ENCODE assay signal across 17 cellular contexts in the genomic region with DNA sequence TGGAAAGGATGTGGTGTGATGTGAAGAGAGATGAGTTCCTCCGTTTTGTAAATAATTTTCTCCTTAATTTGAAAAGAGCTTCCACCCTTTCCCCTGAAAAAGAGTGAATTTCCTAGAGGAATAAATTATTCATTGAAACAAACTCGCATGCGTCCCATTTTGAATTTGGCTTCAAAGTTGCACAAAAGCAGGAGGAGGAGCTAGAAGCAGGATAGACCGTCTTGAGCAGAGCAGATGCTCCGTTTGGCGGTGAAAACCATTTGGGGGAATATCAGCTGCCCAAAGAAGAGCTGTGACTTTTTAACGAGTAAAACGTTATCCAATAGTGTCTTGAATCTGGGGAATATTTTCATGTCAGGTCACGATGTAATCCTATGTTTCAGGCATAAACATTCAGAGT. TPM values are rescaled to one million over a fixed set of nuclear protein-coding genes. Genes with fewer than 3 reads are reported as not detected.
DNase-seq lines count a peak whose midpoint lies in the region; ATAC-seq, FAIRE-seq and TF ChIP-seq lines count a peak whose summit lies in the region.
"Had no signal": no experiment of that assay in that cellular context is flagged by ENCODE, and none has a peak within 500 bp of the region (broad histone marks: within the 10 kb centered on the region; RNA-seq: fewer than 3 reads in every experiment).

No MANE protein-coding gene starts in this region.

- no peaks in the 10 kb centered on the region for H3K79me1 ChIP-seq in mesenchymal stem cell (replicated peaks; ENCODE audit: low read length, poor library complexity, severe bottlenecking)

- H3K36me3 ChIP-seq in body of pancreas (replicated peaks in 1 of 2; ENCODE audit: insufficient read depth in 1 of 2, low read depth in 2 of 2) (no peaks in the 10 kb centered on the region), mesenchymal stem cell (ENCODE audit: control insufficient read depth in 1 of 2, insufficient read depth in 2 of 2, low read depth in 1 of 2, low read length in 2 of 2) (no peaks in the 10 kb centered on the region), colonic mucosa (no peaks in the 10 kb centered on the region)
- H3K36me3 ChIP-seq: HAP-1 had no signal

- H3K9me3 ChIP-seq in body of pancreas (no peaks in the 10 kb centered on the region), mesenchymal stem cell (ENCODE audit: control insufficient read depth, low read length) (no peaks in the 10 kb centered on the region), colonic mucosa (no peaks in the 10 kb centered on the region)
- H3K9me3 ChIP-seq: HAP-1 had no signal

- no peak for ATAC-seq in body of pancreas
- no peak for ATAC-seq in natural killer cell
- ATAC-seq in GM21717 (IDR thresholded peaks at IDR 0.05; ENCODE audit: unreplicated experiment), result no peak
- ATAC-seq in naive thymus-derived CD8-positive, alpha-beta T cell, result no peak
- ATAC-seq: GM12878 had no signal

- H3K27me3 ChIP-seq in body of pancreas, result no peaks in the 10 kb centered on the region
- no peaks in the 10 kb centered on the region for H3K27me3 ChIP-seq in mesenchymal stem cell (ENCODE audit: control insufficient read depth in 1 of 2, insufficient read depth in 1 of 2, low read length in 2 of 2)
- no peaks in the 10 kb centered on the region for H3K27me3 ChIP-seq in colonic mucosa

- no peak for TF ChIP-seq POLR2A in GM12892 (IDR thresholded peaks at IDR 0.05; ENCODE audit: low read depth, low read length)
- no peak for TF ChIP-seq POLR2A in body of pancreas (IDR thresholded peaks at IDR 0.05)

- H4K8ac ChIP-seq in mesenchymal stem cell (ENCODE audit: low read length), result no peak overlapping the region

- no peak overlapping the region for H4K91ac ChIP-seq in mesenchymal stem cell (ENCODE audit: low read length)

- H3K4me2 ChIP-seq in mesenchymal stem cell (ENCODE audit: low read length, poor library complexity, severe bottlenecking), result no peak overlapping the region
- H3K4me2 ChIP-seq: PC-9 had no signal

- no peak overlapping the region for H3K23ac ChIP-seq in mesenchymal stem cell (ENCODE audit: low read length in 2 of 2)

- no peak overlapping the region for H3K4ac ChIP-seq in mesenchymal stem cell (ENCODE audit: low read depth in 1 of 2, low read length in 2 of 2)

- peaks cover 34% of the 10 kb centered on the region for H3K4me1 ChIP-seq in body of pancreas
- H3K4me1 ChIP-seq in mesenchymal stem cell (ENCODE audit: control insufficient read depth, insufficient read depth, low read depth, low read length), result peaks cover 20% of the 10 kb centered on the region
- H3K4me1 ChIP-seq in colonic mucosa, result no peaks in the 10 kb centered on the region

- FAIRE-seq in GM12892 (lab: Jason Lieb, UNC), result peak; percentile 62
- FAIRE-seq: GM12878 had no signal

- H3K9me3 Mint-ChIP-seq in natural killer cell, result no peaks in the 10 kb centered on the region
- no peaks in the 10 kb centered on the region for H3K9me3 Mint-ChIP-seq in naive thymus-derived CD8-positive, alpha-beta T cell

- H3K18ac ChIP-seq in mesenchymal stem cell (ENCODE audit: low read depth in 1 of 2, low read length in 2 of 2), result no peak overlapping the region

- peak overlapping the region in 3 of 4 donors; percentile 60 to 86 (median 84) for H3K27ac ChIP-seq in body of pancreas
- H3K27ac ChIP-seq in mesenchymal stem cell (ENCODE audit: low read length, poor library complexity, severe bottlenecking), result no peak overlapping the region
- no peak overlapping the region for H3K27ac ChIP-seq in colonic mucosa
- H3K27ac ChIP-seq: PC-9 had no signal

- TF ChIP-seq CTCF in body of pancreas (IDR thresholded peaks at IDR 0.05) (no peak), natural killer cell (IDR thresholded peaks at IDR 0.05) (no peak), colonic mucosa (IDR thresholded peaks at IDR 0.05) (no peak)

- H2BK15ac ChIP-seq in mesenchymal stem cell (ENCODE audit: low read depth, poor library complexity, severe bottlenecking), result no peak overlapping the region

- POLR2A ChIA-PET in naive thymus-derived CD8-positive, alpha-beta T cell (lab: Charles Lee), result no interaction called here

- peak overlapping the region; percentile 71 for H2AK5ac ChIP-seq in mesenchymal stem cell (ENCODE audit: low read length, severe bottlenecking)

- intact Hi-C loops in body of pancreas (cut with DNase I) (no loop called here), natural killer cell (cut with micrococcal nuclease) (no loop called here), colonic mucosa (cut with DNase I) (no loop called here)

- 64 to 77% methylated on average over 9 of the region's 9 CpGs for WGBS in body of pancreas, 2 donors
- WGBS in mesenchymal stem cell, result 74% methylated on average over 8 of the region's 9 CpGs

- H2AFZ ChIP-seq in mesenchymal stem cell (ENCODE audit: low read depth, low read length), result no peak overlapping the region
- H2AFZ ChIP-seq: PC-9 had no signal

- no peak overlapping the region for H2BK5ac ChIP-seq in mesenchymal stem cell (ENCODE audit: low read depth, low read length, poor library complexity, severe bottlenecking)

- H3K9ac ChIP-seq in mesenchymal stem cell (ENCODE audit: low read length), result no peak overlapping the region
- no peak overlapping the region for H3K9ac ChIP-seq in colonic mucosa (ENCODE audit: low read depth in 2 of 2, low read length in 2 of 2)

- no peaks in the 10 kb centered on the region for H3K36me3 Mint-ChIP-seq in natural killer cell
- H3K36me3 Mint-ChIP-seq in naive thymus-derived CD8-positive, alpha-beta T cell, result peaks cover 0 to 10% (median 0%) of the 10 kb centered on the region in 3 donors

- H3K4me1 Mint-ChIP-seq in natural killer cell, result peaks cover 0 to 6% of the 10 kb centered on the region in 2 donors
- H3K4me1 Mint-ChIP-seq in naive thymus-derived CD8-positive, alpha-beta T cell, result peaks cover 0 to 18% (median 14%) of the 10 kb centered on the region in 4 donors

- H3K27ac Mint-ChIP-seq in natural killer cell, result no peak overlapping the region
- peak overlapping the region in 1 of 10 donors; percentile 3 for H3K27ac Mint-ChIP-seq in naive thymus-derived CD8-positive, alpha-beta T cell
- H3K27ac Mint-ChIP-seq: CD14-positive monocyte had no signal

- H3K14ac ChIP-seq in mesenchymal stem cell (ENCODE audit: low read length in 2 of 2), result no peak overlapping the region

- DNase-seq in GM12892 (ENCODE audit: insufficient read length), result no peak
- no peak for DNase-seq in body of pancreas
- no peak for DNase-seq in mesenchymal stem cell
- no peak for DNase-seq in natural killer cell
- DNase-seq in naive thymus-derived CD8-positive, alpha-beta T cell, result no peak
- no peak for DNase-seq in colonic mucosa
- DNase-seq: DMS 273 treated with DMSO at 0.1 percent for 48 hours, GF-D8, NCI-H1105 treated with DMSO at 0.1 percent for 48 hours, NCI-H1694, NCI-H510A treated with DMSO at 0.1 percent for 48 hours, NCI-H774, PC-9 had no signal

- H2BK120ac ChIP-seq in mesenchymal stem cell (ENCODE audit: low read depth, low read length), result no peak overlapping the region

- H3K27me3 Mint-ChIP-seq in natural killer cell (ENCODE audit: low read depth in 2 of 2), result peaks cover 35 to 40% of the 10 kb centered on the region in 2 donors
- peaks cover 28 to 54% (median 38%) of the 10 kb centered on the region in 5 donors for H3K27me3 Mint-ChIP-seq in naive thymus-derived CD8-positive, alpha-beta T cell

- no peak overlapping the region for H3K4me3 ChIP-seq in body of pancreas
- no peak overlapping the region for H3K4me3 ChIP-seq in mesenchymal stem cell (ENCODE audit: insufficient read depth in 1 of 2, low read depth in 1 of 2, low read length in 2 of 2)
- no peak overlapping the region for H3K4me3 ChIP-seq in colonic mucosa
- H3K4me3 ChIP-seq: GM12878, HAP-1, PC-9 had no signal

- H3K4me3 Mint-ChIP-seq in natural killer cell, result no peak overlapping the region
- H3K4me3 Mint-ChIP-seq in naive thymus-derived CD8-positive, alpha-beta T cell, result no peak overlapping the region

- no peak overlapping the region for H2BK12ac ChIP-seq in mesenchymal stem cell (ENCODE audit: low read length in 2 of 2)

RNA-seq across cellular contexts. Expression of gene FAM149A, which starts 41.9 kb away (rescaled TPM):
- 2.2 TPM for polyA plus RNA-seq in GM12892 (2012; ENCODE audit: missing spikeins)
- 10 to 100 TPM; 20.8 to 51.4 TPM for total RNA-seq in body of pancreas
- polyA plus RNA-seq in mesenchymal stem cell (2013, experiment 1 of 2), result 0.93 TPM
- polyA plus RNA-seq in mesenchymal stem cell (2013, experiment 2 of 2), result 0.60 TPM
- under 1 TPM in 1 of 3 donors, not detected in 2; 0.33 TPM for total RNA-seq in natural killer cell
- 1 to 10 TPM; 2.4 to 2.5 TPM for total RNA-seq in naive thymus-derived CD8-positive, alpha-beta T cell
- under 1 TPM in 2 of 3 donors, not detected in 1; 0.12 to 0.18 TPM for polyA plus RNA-seq in naive thymus-derived CD8-positive, alpha-beta T cell
- total RNA-seq in colonic mucosa, result 10 to 100 TPM; 13.8 to 16.6 TPM
- polyA plus RNA-seq: CD14-positive monocyte had no signal

RNA-seq across cellular contexts. Expression of gene CYP4V2, which starts 44.9 kb away (rescaled TPM):
- 2.9 TPM for polyA plus RNA-seq in GM12892 (2012; ENCODE audit: missing spikeins)
- 10 to 100 TPM; 62.8 to 65.3 TPM for total RNA-seq in body of pancreas
- 8.0 TPM for polyA plus RNA-seq in mesenchymal stem cell (2013, experiment 1 of 2)
- 8.2 TPM for polyA plus RNA-seq in mesenchymal stem cell (2013, experiment 2 of 2)
- 10 to 100 TPM; 27.9 to 32.5 (median 31.7) TPM for total RNA-seq in natural killer cell
- total RNA-seq in naive thymus-derived CD8-positive, alpha-beta T cell, result 10 to 100 TPM; 29.4 to 30.3 TPM
- polyA plus RNA-seq in naive thymus-derived CD8-positive, alpha-beta T cell, result 10 to 100 TPM; 19.3 to 28.4 (median 22.9) TPM
- total RNA-seq in colonic mucosa, result 10 to 100 TPM; 20.3 to 36.0 TPM

Comparison
In these comparisons a context has a peak if more than half of its experiments do, and no peak if none do; other contexts are left out.
1. H3K27ac ChIP-seq: peak in body of pancreas (3 of 4); none in mesenchymal stem cell (single experiment) and colonic mucosa (single experiment).
2. RNA of gene FAM149A, which starts 41.9 kb away (total RNA-seq): 20.8 to 51.4 TPM in body of pancreas and 13.8 to 16.6 TPM in colonic mucosa; 2.4 to 2.5 TPM in naive thymus-derived CD8-positive, alpha-beta T cell and 0.33 TPM in natural killer cell; every median in the first group is over 4 times any median in the second.